11 cellular contexts compared by ENCODE assay signal in genomic region chr17:64118452-64118979, GRCh38. TPM values are rescaled to one million over a fixed set of nuclear protein-coding genes. Genes with fewer than 3 reads are reported as not detected.
DNase-seq lines count a peak whose midpoint lies in the region; ATAC-seq and TF ChIP-seq lines count a peak whose summit lies in the region.
"Had no signal": no experiment of that assay in that cellular context is flagged by ENCODE, and none has a peak within 500 bp of the region (broad histone marks: within the 10 kb centered on the region; RNA-seq: fewer than 3 reads in every experiment).

No MANE protein-coding gene starts in this region.

- H3K36me3 ChIP-seq in MG63 = no peaks in the 10 kb centered on the region

- H3K9me3 Mint-ChIP-seq in HFFc6 = no peaks in the 10 kb centered on the region
- no peaks in the 10 kb centered on the region for H3K9me3 Mint-ChIP-seq in activated naive CD4-positive, alpha-beta T cell treated with anti-CD3 and anti-CD28 coated beads, Interleukin-2, amount 50 U/mL, for 72 hours
- H3K9me3 Mint-ChIP-seq: natural killer cell treated with Interleukin-12 subunit alpha and Interleukin-12 subunit beta and Interleukin-15 and Interleukin-18, amount 100 ng/mL, for 72 hours had no signal

- DNase-seq in HFFc6 (no peak), NCI-H446 (lab: John Stamatoyannopoulos, UW) (peak; percentile 53 to 80), coronary artery (ENCODE audit: low spot score) (no peak), pons (ENCODE audit: low spot score) (peak; percentile 28), MG63 (no peak)
- DNase-seq in activated naive CD4-positive, alpha-beta T cell treated with anti-CD3 and anti-CD28 coated beads, Interleukin-2, amount 50 U/mL, for 72 hours (ENCODE audit: low spot score in 2 of 2) = no peak

- H3K27me3 ChIP-seq in MG63 = no peaks in the 10 kb centered on the region
- H3K27me3 ChIP-seq: suprapubic skin had no signal

- H3K27ac Mint-ChIP-seq in HFFc6 = 0 out of 2 replicates have a peak overlapping the region, but pooled peaks have one; percentile 12
- no peak overlapping the region for H3K27ac Mint-ChIP-seq in activated naive CD4-positive, alpha-beta T cell treated with anti-CD3 and anti-CD28 coated beads, Interleukin-2, amount 50 U/mL, for 72 hours

- H3K27me3 Mint-ChIP-seq in HFFc6 (ENCODE audit: insufficient read depth) = no peaks in the 10 kb centered on the region; the same call in 1 of the 2 replicates
- H3K27me3 Mint-ChIP-seq: natural killer cell treated with Interleukin-12 subunit alpha and Interleukin-12 subunit beta and Interleukin-15 and Interleukin-18, amount 100 ng/mL, for 72 hours had no signal

- TF ChIP-seq CTCF in HFFc6 (IDR thresholded peaks at IDR 0.05) (no peak), coronary artery (IDR thresholded peaks at IDR 0.05) (no peak)

- peak overlapping the region; percentile 38 for H3K4me3 ChIP-seq in coronary artery
- H3K4me3 ChIP-seq in MG63 = no peak overlapping the region
- H3K4me3 ChIP-seq: suprapubic skin had no signal

- H3K36me3 Mint-ChIP-seq in HFFc6 (ENCODE audit: low read depth) = peaks cover 5% of the 10 kb centered on the region; the same call in 1 of the 2 replicates
- H3K36me3 Mint-ChIP-seq in activated naive CD4-positive, alpha-beta T cell treated with anti-CD3 and anti-CD28 coated beads, Interleukin-2, amount 50 U/mL, for 72 hours = peaks cover 4 to 14% of the 10 kb centered on the region in 2 donors

- H3K27ac ChIP-seq in coronary artery = peak overlapping the region; percentile 6 to 55
- H3K27ac ChIP-seq: suprapubic skin had no signal

- no peaks in the 10 kb centered on the region; the same call in 1 of the 2 replicates for H3K9me3 ChIP-seq in MG63
- H3K9me3 ChIP-seq: suprapubic skin had no signal

- peaks cover 49% of the 10 kb centered on the region for H3K4me1 Mint-ChIP-seq in HFFc6 (ENCODE audit: low read depth)

- no peak overlapping the region for H3K4me3 Mint-ChIP-seq in HFFc6
- H3K4me3 Mint-ChIP-seq: natural killer cell treated with Interleukin-12 subunit alpha and Interleukin-12 subunit beta and Interleukin-15 and Interleukin-18, amount 100 ng/mL, for 72 hours had no signal

- no peak for ATAC-seq in activated naive CD4-positive, alpha-beta T cell treated with anti-CD3 and anti-CD28 coated beads, Interleukin-2, amount 50 U/mL, for 72 hours
- ATAC-seq in HG02870 (IDR thresholded peaks at IDR 0.05; ENCODE audit: unreplicated experiment) = no peak
- no peak for ATAC-seq in GM18909 (IDR thresholded peaks at IDR 0.05; ENCODE audit: poor library complexity, unreplicated experiment)
- ATAC-seq: natural killer cell treated with Interleukin-12 subunit alpha and Interleukin-12 subunit beta and Interleukin-15 and Interleukin-18, amount 100 ng/mL, for 72 hours; Panc1 had no signal

RNA-seq across cellular contexts. Expression of gene ERN1, which starts 11.4 kb away (rescaled TPM):
- total RNA-seq in HFFc6 (2021; fragmentation: NEBNext Ultra II Directional; extraction: Animal tissue kit (Norgen Biotek cat#: 25700)) = 10 to 100 TPM in 2 of 6 experiments, 1 to 10 TPM in 4; 6.8 to 12.8 (median 7.9) TPM
- 10 to 100 TPM; 23.7 to 24.1 TPM for total RNA-seq in activated naive CD4-positive, alpha-beta T cell treated with anti-CD3 and anti-CD28 coated beads, Interleukin-2, amount 50 U/mL, for 72 hours
- total RNA-seq in MG63 (2014; rRNA removed; shearing (Covaris generic); ENCODE audit: low replicate concordance) = 3.0 and 6.9 TPM in 2 replicates

Comparison
In these comparisons a context has a peak if more than half of its experiments do, and no peak if none do; other contexts are left out.
1. DNase-seq: peak in NCI-H446 (2 of 2) and pons (single experiment); none in HFFc6 (single experiment), coronary artery (single experiment), activated naive CD4-positive, alpha-beta T cell treated with anti-CD3 and anti-CD28 coated beads, Interleukin-2, amount 50 U/mL, for 72 hours (0 of 2) and MG63 (single experiment).